Comparison of ENCODE assay signal across 14 cellular contexts in genomic region chr9:125434986-125435775, GRCh38.
"Had no signal": no experiment of that assay in that cellular context is flagged by ENCODE, and none has a peak within 500 bp of the region (broad histone marks: within the 10 kb centered on the region; RNA-seq: fewer than 3 reads in every experiment).

No MANE protein-coding gene starts in this region.

- H3K4me1 ChIP-seq: pancreas had no signal

- H3K4me1 Mint-ChIP-seq: activated CD4-positive, alpha-beta memory T cell treated with anti-CD3 and anti-CD28 coated beads, Interleukin-2, amount 10 ng/mL, durations not matched to agents 7 days and 5 days; activated CD8-positive, alpha-beta memory T cell treated with anti-CD3 and anti-CD28 coated beads, Interleukin-2, amount 10 ng/mL, durations not matched to agents 7 days and 5 days; T-cell had no signal

- H3K36me3 Mint-ChIP-seq: activated CD8-positive, alpha-beta memory T cell treated with anti-CD3 and anti-CD28 coated beads, Interleukin-2, amount 10 ng/mL, durations not matched to agents 7 days and 5 days; activated naive CD8-positive, alpha-beta T cell; WTC11 had no signal

- H3K9me3 Mint-ChIP-seq: activated CD4-positive, alpha-beta memory T cell treated with anti-CD3 and anti-CD28 coated beads, Interleukin-2, amount 10 ng/mL, durations not matched to agents 7 days and 5 days; activated T-cell treated with anti-CD3 and anti-CD28 coated beads, Interleukin-2, amount 50 U/mL, for 24 hours; T-cell; WTC11 had no signal

- H3K9me3 ChIP-seq: pancreas had no signal

- H3K4me3 Mint-ChIP-seq: activated CD4-positive, alpha-beta memory T cell treated with anti-CD3 and anti-CD28 coated beads, Interleukin-2, amount 10 ng/mL, durations not matched to agents 7 days and 5 days; activated CD8-positive, alpha-beta memory T cell treated with anti-CD3 and anti-CD28 coated beads, Interleukin-2, amount 10 ng/mL, durations not matched to agents 7 days and 5 days; activated naive CD8-positive, alpha-beta T cell; activated T-cell treated with anti-CD3 and anti-CD28 coated beads, Interleukin-2, amount 50 U/mL, for 24 hours; T-cell; WTC11 had no signal

- H3K27me3 Mint-ChIP-seq: activated CD4-positive, alpha-beta memory T cell treated with anti-CD3 and anti-CD28 coated beads, Interleukin-2, amount 10 ng/mL, durations not matched to agents 7 days and 5 days; activated CD8-positive, alpha-beta memory T cell treated with anti-CD3 and anti-CD28 coated beads, Interleukin-2, amount 10 ng/mL, durations not matched to agents 7 days and 5 days; activated naive CD8-positive, alpha-beta T cell; activated T-cell treated with anti-CD3 and anti-CD28 coated beads, Interleukin-2, amount 50 U/mL, for 24 hours; T-cell had no signal

- FAIRE-seq: islet of Langerhans, pancreas had no signal

- H3K27ac Mint-ChIP-seq: activated CD4-positive, alpha-beta memory T cell treated with anti-CD3 and anti-CD28 coated beads, Interleukin-2, amount 10 ng/mL, durations not matched to agents 7 days and 5 days; activated CD8-positive, alpha-beta memory T cell treated with anti-CD3 and anti-CD28 coated beads, Interleukin-2, amount 10 ng/mL, durations not matched to agents 7 days and 5 days; activated naive CD8-positive, alpha-beta T cell; activated T-cell treated with anti-CD3 and anti-CD28 coated beads, Interleukin-2, amount 50 U/mL, for 24 hours; T-cell; WTC11 had no signal

- H3K36me3 ChIP-seq: cardiac muscle cell had no signal

- DNase-seq: activated CD4-positive, alpha-beta memory T cell treated with anti-CD3 and anti-CD28 coated beads, Interleukin-2, amount 10 ng/mL, durations not matched to agents 7 days and 5 days; activated CD4-positive, alpha-beta T cell treated with anti-CD3 and anti-CD28 coated beads for 4 hours; activated CD8-positive, alpha-beta memory T cell treated with anti-CD3 and anti-CD28 coated beads, Interleukin-2, amount 10 ng/mL, durations not matched to agents 7 days and 5 days; activated T-cell treated with anti-CD3 and anti-CD28 coated beads, Interleukin-2, amount 50 U/mL, for 24 hours; amygdala; hippocampal formation; stimulated activated naive CD4-positive, alpha-beta T cell; T-cell had no signal

- H3K27me3 ChIP-seq: cardiac muscle cell, pancreas had no signal

- ATAC-seq: activated CD8-positive, alpha-beta memory T cell treated with anti-CD3 and anti-CD28 coated beads, Interleukin-2, amount 10 ng/mL, durations not matched to agents 7 days and 5 days; left lobe of liver; pancreas; T-cell; WTC11 had no signal

- H3K4me3 ChIP-seq: cardiac muscle cell, pancreas had no signal

- H3K27ac ChIP-seq: pancreas had no signal
